Comparison of ENCODE assay signal across 1 cellular context in genomic region chr11:64836448-64837072, GRCh38.
TF ChIP-seq lines count a peak whose summit lies in the region.

No MANE protein-coding gene starts in this region.

TF ChIP-seq in H1, 55 proteins besides CTCF, POLR2A, EP300 and RAD21:
- no peak for TF ChIP-seq RXRA (IDR thresholded peaks at IDR 0.05; ENCODE audit: insufficient read depth, low read depth, low read length)
- TF ChIP-seq E2F6 (IDR thresholded peaks at IDR 0.05), result no peak
- no peak for TF ChIP-seq KDM5A (IDR thresholded peaks at IDR 0.05; ENCODE audit: low read length)
- no peak for TF ChIP-seq GTF2F1 (IDR thresholded peaks at IDR 0.05; ENCODE audit: borderline replicate concordance, low read depth, low read length)
- no peak for TF ChIP-seq GABPA (IDR thresholded peaks at IDR 0.05; ENCODE audit: borderline replicate concordance, insufficient read depth, low read length)
- TF ChIP-seq ATF3 (IDR thresholded peaks at IDR 0.05; ENCODE audit: insufficient read depth, low read depth, low read length), result no peak
- TF ChIP-seq TCF12 (IDR thresholded peaks at IDR 0.05; ENCODE audit: low read depth, low read length), result no peak
- no peak for TF ChIP-seq SP4 (IDR thresholded peaks at IDR 0.05; ENCODE audit: low read length)
- TF ChIP-seq TBP (IDR thresholded peaks at IDR 0.05; ENCODE audit: low read depth, low read length), result no peak
- no peak for TF ChIP-seq SIN3A (conservative IDR thresholded peaks at IDR 0.05 in 1 of 2, IDR thresholded peaks at IDR 0.05 in 1 of 2; ENCODE audit: low read depth in 1 of 2, low read length in 2 of 2)
- TF ChIP-seq ATF2 (IDR thresholded peaks at IDR 0.05; ENCODE audit: low read length), result no peak
- no peak for TF ChIP-seq SAP30 (IDR thresholded peaks at IDR 0.05; ENCODE audit: insufficient read depth, insufficient replicate concordance, low read length)
- no peak for TF ChIP-seq RBBP5 (IDR thresholded peaks at IDR 0.05; ENCODE audit: borderline replicate concordance, low read depth, low read length)
- TF ChIP-seq ZNF274 (IDR thresholded peaks at IDR 0.05; ENCODE audit: borderline replicate concordance, extremely low read depth, low read length), result no peak
- no peak for TF ChIP-seq POLR2AphosphoS5 (IDR thresholded peaks at IDR 0.05; ENCODE audit: low read depth, low read length)
- TF ChIP-seq TAF1 (IDR thresholded peaks at IDR 0.05; ENCODE audit: low read depth, low read length), result no peak
